ENCODE assay signal across 7 cellular contexts in the genomic region with DNA sequence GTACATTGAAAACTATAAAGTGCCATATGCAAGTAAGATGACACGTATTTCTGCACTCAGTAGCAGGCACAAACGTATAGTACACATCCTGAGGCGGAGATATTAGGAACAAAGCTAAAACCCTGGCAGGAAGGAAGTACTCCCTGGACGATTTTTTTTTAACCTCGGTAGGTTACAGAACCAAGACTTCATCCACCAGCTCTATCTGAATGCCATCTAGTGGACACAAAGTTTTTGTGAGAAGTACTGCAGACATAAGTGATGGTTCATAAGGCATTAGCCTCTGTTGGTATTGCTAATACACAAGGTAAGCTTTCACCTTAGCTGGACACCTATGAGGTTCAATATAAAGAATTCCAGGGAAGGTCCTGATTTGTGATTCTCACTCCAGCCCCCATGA.
DNase-seq lines count a peak whose midpoint lies in the region; ATAC-seq and TF ChIP-seq lines count a peak whose summit lies in the region.

No MANE protein-coding gene starts in this region.

- H3K36me3 Mint-ChIP-seq in glutamatergic neuron (ENCODE audit: unreplicated experiment) = no peaks in the 10 kb centered on the region

- H3K27ac ChIP-seq in RWPE1 = no peak overlapping the region
- no peak overlapping the region for H3K27ac ChIP-seq in transverse colon

- CTCF ChIA-PET in RWPE1 (lab: Yijun Ruan, JAX) = interaction anchor here (0.6 to 4.7 kb wide), 16 partner anchors 10 to 1292 kb away, joined by 3 to 75 read pairs (median 4); no protein-coding TSS in a partner anchor

- ATAC-seq in HG03175 (IDR thresholded peaks at IDR 0.05; ENCODE audit: unreplicated experiment) = peak; percentile 46

- TF ChIP-seq CTCF in RWPE1 (conservative IDR thresholded peaks at IDR 0.05; ENCODE audit: low read depth) (peak; percentile 55), glutamatergic neuron (IDR thresholded peaks at IDR 0.05; ENCODE audit: partially characterized antibody, unreplicated experiment) (peak; percentile 21), transverse colon (IDR thresholded peaks at IDR 0.05) (peak in 3 of 5 experiments; percentile 29 to 33 (median 30))

- TF ChIP-seq EP300 in transverse colon (IDR thresholded peaks at IDR 0.05; ENCODE audit: low read depth) = no peak

- TF ChIP-seq POLR2A in transverse colon (IDR thresholded peaks at IDR 0.05) = no peak

- H3K27me3 Mint-ChIP-seq in glutamatergic neuron (ENCODE audit: unreplicated experiment) = no peaks in the 10 kb centered on the region

- no peaks in the 10 kb centered on the region for H3K9me3 Mint-ChIP-seq in glutamatergic neuron (ENCODE audit: unreplicated experiment)

- peaks cover 4% of the 10 kb centered on the region for H3K4me1 Mint-ChIP-seq in glutamatergic neuron (ENCODE audit: low read depth, unreplicated experiment)

- POLR2A ChIA-PET in RWPE1 (lab: Yijun Ruan, JAX; ENCODE audit: low non-redundant PET) = no interaction called here

- no peaks in the 10 kb centered on the region for H3K9me3 ChIP-seq in transverse colon

- intact Hi-C loops in transverse colon (cut with DNase I; ENCODE audit: low total_unique reads) = no loop called here

- DNase-seq in GM04503 (ENCODE audit: low read depth) (peak; percentile 8), RWPE1 (ENCODE audit: low spot score) (peak; percentile 40), glutamatergic neuron (no peak), transverse colon (no peak), glomerular visceral epithelial cell (ENCODE audit: extremely low spot score) (no peak), mucosa of gallbladder (ENCODE audit: low spot score) (no peak)

- H3K36me3 ChIP-seq in transverse colon = no peaks in the 10 kb centered on the region

- H3K27ac Mint-ChIP-seq in glutamatergic neuron (ENCODE audit: unreplicated experiment) = no peak overlapping the region

- WGBS in transverse colon (ENCODE audit: low coverage in 1 of 2), 2 donors = 24 to 33% methylated on average over 5 of the region's 5 CpGs

- H3K4me3 ChIP-seq in transverse colon = no peak overlapping the region

- no peaks in the 10 kb centered on the region for H3K27me3 ChIP-seq in transverse colon

- H3K4me3 Mint-ChIP-seq in glutamatergic neuron (ENCODE audit: unreplicated experiment) = no peak overlapping the region

- in situ Hi-C loops in transverse colon (cut with MboI; ENCODE audit: low pct_ligation_motif_present in 1 of 4, low pct_unique_long_range_greater_than_20kb in 1 of 4, low sequenced_read_pairs in 3 of 4) = no loop called here

- no peaks in the 10 kb centered on the region for H3K4me1 ChIP-seq in transverse colon

Comparison
In these comparisons a context has a peak if more than half of its experiments do, and no peak if none do; other contexts are left out.
1. DNase-seq: peak in GM04503 (single experiment) and RWPE1 (single experiment); none in glutamatergic neuron (single experiment), transverse colon (single experiment), glomerular visceral epithelial cell (single experiment) and mucosa of gallbladder (single experiment).
2. Peak in every context shown above with its lines, with median percentiles within 50 percentile points of each other: CTCF ChIP-seq.